Comparison of ENCODE assay signal across 1 cellular context in the genomic region with DNA sequence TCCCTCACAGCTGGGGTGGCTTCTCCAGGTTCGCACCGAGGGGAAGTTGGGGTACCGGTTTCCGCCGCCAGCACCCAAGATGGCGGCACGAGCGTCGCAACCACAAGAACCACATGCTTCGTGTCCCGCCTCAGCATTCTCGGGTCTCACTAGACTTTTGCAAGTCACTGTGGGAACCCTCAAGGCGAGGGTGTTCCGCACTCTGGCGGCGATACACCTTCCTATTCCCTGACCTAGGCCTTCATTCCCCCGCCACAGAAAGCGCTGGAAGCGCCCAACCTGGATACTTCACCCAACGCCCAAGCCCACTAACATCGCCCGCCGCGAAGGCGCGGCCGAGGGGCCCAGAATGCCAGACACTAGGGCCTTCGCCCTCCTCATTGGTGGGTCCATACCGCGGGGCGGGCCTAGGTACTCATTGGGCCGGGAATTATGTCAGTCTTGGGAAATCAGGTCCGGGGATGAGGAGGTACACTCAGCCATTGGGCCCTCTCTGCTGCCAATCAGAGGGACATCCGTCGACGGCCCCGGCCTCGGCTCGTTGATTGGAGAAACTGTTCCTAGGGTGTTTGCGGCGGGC.
A peak's percentile ranks its signal among the peaks of the same experiment; 100 is the strongest.
TF ChIP-seq lines count a peak whose summit lies in the region.

No MANE protein-coding gene starts in this region.

TF ChIP-seq in A549, 52 proteins besides CTCF, POLR2A, EP300 and RAD21 (continued from another document):
- TF ChIP-seq, protein P1, sequence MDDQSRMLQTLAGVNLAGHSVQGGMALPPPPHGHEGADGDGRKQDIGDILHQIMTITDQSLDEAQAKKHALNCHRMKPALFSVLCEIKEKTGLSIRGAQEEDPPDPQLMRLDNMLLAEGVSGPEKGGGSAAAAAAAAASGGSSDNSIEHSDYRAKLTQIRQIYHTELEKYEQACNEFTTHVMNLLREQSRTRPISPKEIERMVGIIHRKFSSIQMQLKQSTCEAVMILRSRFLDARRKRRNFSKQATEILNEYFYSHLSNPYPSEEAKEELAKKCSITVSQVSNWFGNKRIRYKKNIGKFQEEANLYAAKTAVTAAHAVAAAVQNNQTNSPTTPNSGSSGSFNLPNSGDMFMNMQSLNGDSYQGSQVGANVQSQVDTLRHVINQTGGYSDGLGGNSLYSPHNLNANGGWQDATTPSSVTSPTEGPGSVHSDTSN (IDR thresholded peaks at IDR 0.05) = peak; percentile 99
- TF ChIP-seq FOSB (CRISPR knock-in tag; IDR thresholded peaks at IDR 0.05) (peak; percentile 85), EHMT2 (IDR thresholded peaks at IDR 0.05; ENCODE audit: low read depth) (no peak; the same call in 1 of the 2 replicates), KDM1A (IDR thresholded peaks at IDR 0.05; ENCODE audit: low read depth) (no peak), RARB (CRISPR knock-in tag; IDR thresholded peaks at IDR 0.05) (peak; percentile 90), CBX8 (IDR thresholded peaks at IDR 0.05) (no peak), NFE2L2 (conservative IDR thresholded peaks at IDR 0.05; ENCODE audit: low read length) (peak; percentile 46; the same call in 1 of the 2 replicates), CHD4 (IDR thresholded peaks at IDR 0.05; ENCODE audit: borderline replicate concordance) (no peak), GATA3 (IDR thresholded peaks at IDR 0.05; ENCODE audit: borderline replicate concordance) (peak; percentile 45; the same call in 1 of the 2 replicates), CBX2 (IDR thresholded peaks at IDR 0.05; ENCODE audit: borderline replicate concordance, low read depth) (no peak), CHD2 (IDR thresholded peaks at IDR 0.05; ENCODE audit: low read length, partially characterized antibody) (peak; percentile 69), RFX5 (IDR thresholded peaks at IDR 0.05) (peak; percentile 77), JUNB (IDR thresholded peaks at IDR 0.05) (no peak), KDM5A (IDR thresholded peaks at IDR 0.05) (no peak), RCOR1 (IDR thresholded peaks at IDR 0.05; ENCODE audit: low read depth, low read length) (no peak), ZC3H11A (IDR thresholded peaks at IDR 0.05) (no peak), PHF8 (IDR thresholded peaks at IDR 0.05; ENCODE audit: borderline replicate concordance, low read depth) (peak; percentile 81), CEBPB (IDR thresholded peaks at IDR 0.05) (peak in 1 of 2 experiments; percentile 42; a peak in 1 of 4 replicates), EHF (CRISPR knock-in tag; IDR thresholded peaks at IDR 0.05) (peak; percentile 97), RNF2 (IDR thresholded peaks at IDR 0.05; ENCODE audit: borderline replicate concordance, low read depth) (0 out of 2 replicates have a peak, but pooled peaks have one; percentile 54), FOSL2 (IDR thresholded peaks at IDR 0.05) (no peak), FOSL2 (CRISPR knock-in tag; IDR thresholded peaks at IDR 0.05) (0 out of 2 replicates have a peak, but pooled peaks have one; percentile 7), HEYL (CRISPR knock-in tag; IDR thresholded peaks at IDR 0.05) (peak; percentile 95), HOXA7 (CRISPR knock-in tag; IDR thresholded peaks at IDR 0.05) (peak; percentile 95), ZFP36 (IDR thresholded peaks at IDR 0.05; ENCODE audit: borderline replicate concordance, partially characterized antibody) (no peak), ZSCAN20 (CRISPR knock-in tag; IDR thresholded peaks at IDR 0.05) (peak; percentile 86), JUN (IDR thresholded peaks at IDR 0.05) (peak; percentile 93; a peak in 3 of 5 replicates), POLR2AphosphoS2 (conservative IDR thresholded peaks at IDR 0.05; ENCODE audit: low read length) (no peak), SMC3 (IDR thresholded peaks at IDR 0.05) (no peak), HDAC2 (IDR thresholded peaks at IDR 0.05) (no peak)
- TF ChIP-seq, protein P2, sequence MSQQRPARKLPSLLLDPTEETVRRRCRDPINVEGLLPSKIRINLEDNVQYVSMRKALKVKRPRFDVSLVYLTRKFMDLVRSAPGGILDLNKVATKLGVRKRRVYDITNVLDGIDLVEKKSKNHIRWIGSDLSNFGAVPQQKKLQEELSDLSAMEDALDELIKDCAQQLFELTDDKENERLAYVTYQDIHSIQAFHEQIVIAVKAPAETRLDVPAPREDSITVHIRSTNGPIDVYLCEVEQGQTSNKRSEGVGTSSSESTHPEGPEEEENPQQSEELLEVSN (IDR thresholded peaks at IDR 0.05; ENCODE audit: borderline replicate concordance, low read depth) = peak; percentile 100
- TF ChIP-seq, protein P3, sequence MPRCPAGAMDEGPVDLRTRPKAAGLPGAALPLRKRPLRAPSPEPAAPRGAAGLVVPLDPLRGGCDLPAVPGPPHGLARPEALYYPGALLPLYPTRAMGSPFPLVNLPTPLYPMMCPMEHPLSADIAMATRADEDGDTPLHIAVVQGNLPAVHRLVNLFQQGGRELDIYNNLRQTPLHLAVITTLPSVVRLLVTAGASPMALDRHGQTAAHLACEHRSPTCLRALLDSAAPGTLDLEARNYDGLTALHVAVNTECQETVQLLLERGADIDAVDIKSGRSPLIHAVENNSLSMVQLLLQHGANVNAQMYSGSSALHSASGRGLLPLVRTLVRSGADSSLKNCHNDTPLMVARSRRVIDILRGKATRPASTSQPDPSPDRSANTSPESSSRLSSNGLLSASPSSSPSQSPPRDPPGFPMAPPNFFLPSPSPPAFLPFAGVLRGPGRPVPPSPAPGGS (IDR thresholded peaks at IDR 0.05) = peak; percentile 92; the same call in 1 of the 3 replicates
- TF ChIP-seq, protein P4, sequence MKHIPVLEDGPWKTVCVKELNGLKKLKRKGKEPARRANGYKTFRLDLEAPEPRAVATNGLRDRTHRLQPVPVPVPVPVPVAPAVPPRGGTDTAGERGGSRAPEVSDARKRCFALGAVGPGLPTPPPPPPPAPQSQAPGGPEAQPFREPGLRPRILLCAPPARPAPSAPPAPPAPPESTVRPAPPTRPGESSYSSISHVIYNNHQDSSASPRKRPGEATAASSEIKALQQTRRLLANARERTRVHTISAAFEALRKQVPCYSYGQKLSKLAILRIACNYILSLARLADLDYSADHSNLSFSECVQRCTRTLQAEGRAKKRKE (CRISPR knock-in tag; IDR thresholded peaks at IDR 0.05; ENCODE audit: low read depth) = peak; percentile 97
- TF ChIP-seq, protein P5, sequence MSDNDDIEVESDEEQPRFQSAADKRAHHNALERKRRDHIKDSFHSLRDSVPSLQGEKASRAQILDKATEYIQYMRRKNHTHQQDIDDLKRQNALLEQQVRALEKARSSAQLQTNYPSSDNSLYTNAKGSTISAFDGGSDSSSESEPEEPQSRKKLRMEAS (IDR thresholded peaks at IDR 0.05) = peak; percentile 100
- TF ChIP-seq, protein P6, sequence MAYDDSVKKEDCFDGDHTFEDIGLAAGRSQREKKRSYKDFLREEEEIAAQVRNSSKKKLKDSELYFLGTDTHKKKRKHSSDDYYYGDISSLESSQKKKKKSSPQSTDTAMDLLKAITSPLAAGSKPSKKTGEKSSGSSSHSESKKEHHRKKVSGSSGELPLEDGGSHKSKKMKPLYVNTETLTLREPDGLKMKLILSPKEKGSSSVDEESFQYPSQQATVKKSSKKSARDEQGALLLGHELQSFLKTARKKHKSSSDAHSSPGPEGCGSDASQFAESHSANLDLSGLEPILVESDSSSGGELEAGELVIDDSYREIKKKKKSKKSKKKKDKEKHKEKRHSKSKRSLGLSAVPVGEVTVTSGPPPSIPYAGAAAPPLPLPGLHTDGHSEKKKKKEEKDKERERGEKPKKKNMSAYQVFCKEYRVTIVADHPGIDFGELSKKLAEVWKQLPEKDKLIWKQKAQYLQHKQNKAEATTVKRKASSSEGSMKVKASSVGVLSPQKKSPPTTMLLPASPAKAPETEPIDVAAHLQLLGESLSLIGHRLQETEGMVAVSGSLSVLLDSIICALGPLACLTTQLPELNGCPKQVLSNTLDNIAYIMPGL (CRISPR knock-in tag; IDR thresholded peaks at IDR 0.05; ENCODE audit: borderline replicate concordance) = peak; percentile 97
- TF ChIP-seq, protein P7, sequence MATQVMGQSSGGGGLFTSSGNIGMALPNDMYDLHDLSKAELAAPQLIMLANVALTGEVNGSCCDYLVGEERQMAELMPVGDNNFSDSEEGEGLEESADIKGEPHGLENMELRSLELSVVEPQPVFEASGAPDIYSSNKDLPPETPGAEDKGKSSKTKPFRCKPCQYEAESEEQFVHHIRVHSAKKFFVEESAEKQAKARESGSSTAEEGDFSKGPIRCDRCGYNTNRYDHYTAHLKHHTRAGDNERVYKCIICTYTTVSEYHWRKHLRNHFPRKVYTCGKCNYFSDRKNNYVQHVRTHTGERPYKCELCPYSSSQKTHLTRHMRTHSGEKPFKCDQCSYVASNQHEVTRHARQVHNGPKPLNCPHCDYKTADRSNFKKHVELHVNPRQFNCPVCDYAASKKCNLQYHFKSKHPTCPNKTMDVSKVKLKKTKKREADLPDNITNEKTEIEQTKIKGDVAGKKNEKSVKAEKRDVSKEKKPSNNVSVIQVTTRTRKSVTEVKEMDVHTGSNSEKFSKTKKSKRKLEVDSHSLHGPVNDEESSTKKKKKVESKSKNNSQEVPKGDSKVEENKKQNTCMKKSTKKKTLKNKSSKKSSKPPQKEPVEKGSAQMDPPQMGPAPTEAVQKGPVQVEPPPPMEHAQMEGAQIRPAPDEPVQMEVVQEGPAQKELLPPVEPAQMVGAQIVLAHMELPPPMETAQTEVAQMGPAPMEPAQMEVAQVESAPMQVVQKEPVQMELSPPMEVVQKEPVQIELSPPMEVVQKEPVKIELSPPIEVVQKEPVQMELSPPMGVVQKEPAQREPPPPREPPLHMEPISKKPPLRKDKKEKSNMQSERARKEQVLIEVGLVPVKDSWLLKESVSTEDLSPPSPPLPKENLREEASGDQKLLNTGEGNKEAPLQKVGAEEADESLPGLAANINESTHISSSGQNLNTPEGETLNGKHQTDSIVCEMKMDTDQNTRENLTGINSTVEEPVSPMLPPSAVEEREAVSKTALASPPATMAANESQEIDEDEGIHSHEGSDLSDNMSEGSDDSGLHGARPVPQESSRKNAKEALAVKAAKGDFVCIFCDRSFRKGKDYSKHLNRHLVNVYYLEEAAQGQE (IDR thresholded peaks at IDR 0.05) = no peak; the same call in 1 of the 2 replicates
- TF ChIP-seq, protein P8, sequence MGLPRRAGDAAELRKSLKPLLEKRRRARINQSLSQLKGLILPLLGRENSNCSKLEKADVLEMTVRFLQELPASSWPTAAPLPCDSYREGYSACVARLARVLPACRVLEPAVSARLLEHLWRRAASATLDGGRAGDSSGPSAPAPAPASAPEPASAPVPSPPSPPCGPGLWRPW (IDR thresholded peaks at IDR 0.05) = no peak
